In genomic region chr13:112588490-112589297, GRCh38 we compare ENCODE assay signal across 8 cellular contexts. TPM values are rescaled to one million over a fixed set of nuclear protein-coding genes. Genes with fewer than 3 reads are reported as not detected.
DNase-seq lines count a peak whose midpoint lies in the region; ATAC-seq and TF ChIP-seq lines count a peak whose summit lies in the region.

No MANE protein-coding gene starts in this region.

- H3K56ac ChIP-seq in H9 (ENCODE audit: insufficient read length, low read depth, low read length) = no peak overlapping the region

- H3K27me3 ChIP-seq in H9 (ENCODE audit: insufficient read depth, low read length) (no peaks in the 10 kb centered on the region), colonic mucosa (no peaks in the 10 kb centered on the region)

- peaks cover 16 to 19% of the 10 kb centered on the region in 2 experiments for H3K4me1 Mint-ChIP-seq in H9
- H3K4me1 Mint-ChIP-seq in natural killer cell treated with Interleukin-12 subunit alpha and Interleukin-12 subunit beta and Interleukin-15 and Interleukin-18, amount 100 ng/mL, for 72 hours (ENCODE audit: low read depth in 2 of 2) = peaks cover 26 to 33% of the 10 kb centered on the region in 2 donors

- no peaks in the 10 kb centered on the region for H3K36me3 ChIP-seq in colonic mucosa

- H3K23ac ChIP-seq in H9 (ENCODE audit: insufficient read length, low read depth, low read length) = no peak overlapping the region

- TF ChIP-seq CTCF in H9 (conservative IDR thresholded peaks at IDR 0.05) (no peak), colonic mucosa (IDR thresholded peaks at IDR 0.05) (no peak)

- no peak overlapping the region for H3K4ac ChIP-seq in H9 (ENCODE audit: low read depth, low read length)

- H2AK5ac ChIP-seq in H9 (ENCODE audit: insufficient read length, low read length) = no peak overlapping the region

- H3K18ac ChIP-seq in H9 (ENCODE audit: insufficient read length, low read depth, low read length) = no peak overlapping the region

- H3K14ac ChIP-seq in H9 (ENCODE audit: insufficient read depth, low read length) = peak overlapping the region; percentile 97; the same call in 1 of the 2 replicates

- no peak overlapping the region for H2BK120ac ChIP-seq in H9 (ENCODE audit: low read depth, low read length, poor library complexity, severe bottlenecking)

- no peaks in the 10 kb centered on the region for H4K20me1 ChIP-seq in H9 (ENCODE audit: control insufficient read depth, insufficient read depth, insufficient read length)

- peak overlapping the region; percentile 93 to 94 for H3K4me3 Mint-ChIP-seq in H9
- peak overlapping the region; percentile 99 for H3K4me3 Mint-ChIP-seq in natural killer cell treated with Interleukin-12 subunit alpha and Interleukin-12 subunit beta and Interleukin-15 and Interleukin-18, amount 100 ng/mL, for 72 hours

- intact Hi-C loops in colonic mucosa (cut with DNase I) = no loop called here

- no peaks in the 10 kb centered on the region for H3K79me1 ChIP-seq in H9 (ENCODE audit: insufficient read depth, low read depth, low read length, poor library complexity, severe bottlenecking)

- H4K8ac ChIP-seq in H9 (replicated peaks; ENCODE audit: insufficient read length, low read depth, low read length) = no peak overlapping the region

- H3K23me2 ChIP-seq in H9 (ENCODE audit: insufficient read length, low read depth, low read length, poor library complexity, severe bottlenecking) = peaks cover 13% of the 10 kb centered on the region

- H3K9me3 ChIP-seq in H9 (ENCODE audit: control insufficient read depth, low read depth, low read length) = no peaks in the 10 kb centered on the region
- no peaks in the 10 kb centered on the region for H3K9me3 ChIP-seq in colonic mucosa

- no peak overlapping the region for H3T11ph ChIP-seq in H9 (ENCODE audit: low read length)

- H2BK12ac ChIP-seq in H9 (ENCODE audit: insufficient read length, low read depth, low read length) = no peak overlapping the region

- H2BK5ac ChIP-seq in H9 (ENCODE audit: insufficient read length, low read length) = no peak overlapping the region

- peak overlapping the region; percentile 33 for H4K5ac ChIP-seq in H9 (ENCODE audit: insufficient read length, low read depth, low read length)

- ATAC-seq in natural killer cell treated with Interleukin-12 subunit alpha and Interleukin-12 subunit beta and Interleukin-15 and Interleukin-18, amount 100 ng/mL, for 72 hours = no peak
- ATAC-seq in GM21515 (IDR thresholded peaks at IDR 0.05; ENCODE audit: unreplicated experiment) = no peak
- no peak for ATAC-seq in HG03135 (IDR thresholded peaks at IDR 0.05; ENCODE audit: unreplicated experiment)

- H3K27ac Mint-ChIP-seq in H9 = peak overlapping the region in 2 of 3 experiments; percentile 52 to 61; a peak in 2 of 7 replicates
- peak overlapping the region; percentile 97 for H3K27ac Mint-ChIP-seq in natural killer cell treated with Interleukin-12 subunit alpha and Interleukin-12 subunit beta and Interleukin-15 and Interleukin-18, amount 100 ng/mL, for 72 hours

- H3K27ac ChIP-seq in H9 (ENCODE audit: insufficient read length, low read depth, low read length) (no peak overlapping the region), colonic mucosa (peak overlapping the region; percentile 99)

- peak overlapping the region; percentile 86 for H3K4me2 ChIP-seq in H9 (ENCODE audit: insufficient read depth, insufficient read length, low read length)

- no peak overlapping the region for H2AFZ ChIP-seq in H9 (ENCODE audit: low read length)

- H4K91ac ChIP-seq in H9 (ENCODE audit: insufficient read length, low read depth, low read length) = no peak overlapping the region

- H3K4me1 ChIP-seq in H9 (ENCODE audit: insufficient read depth, low read length) (no peaks in the 10 kb centered on the region), colonic mucosa (no peaks in the 10 kb centered on the region)

- peaks cover 29% of the 10 kb centered on the region for H3K27me3 Mint-ChIP-seq in H9 (ENCODE audit: low read depth)
- H3K27me3 Mint-ChIP-seq in natural killer cell treated with Interleukin-12 subunit alpha and Interleukin-12 subunit beta and Interleukin-15 and Interleukin-18, amount 100 ng/mL, for 72 hours = no peaks in the 10 kb centered on the region

- H3K36me3 Mint-ChIP-seq in H9 (ENCODE audit: insufficient read depth in 1 of 3, low read depth in 3 of 3) = peaks cover 0 to 10% (median 5%) of the 10 kb centered on the region in 3 experiments; a peak in 6 of 7 replicates
- no peaks in the 10 kb centered on the region for H3K36me3 Mint-ChIP-seq in natural killer cell treated with Interleukin-12 subunit alpha and Interleukin-12 subunit beta and Interleukin-15 and Interleukin-18, amount 100 ng/mL, for 72 hours

- H2BK20ac ChIP-seq in H9 (ENCODE audit: low read depth, low read length, poor library complexity, severe bottlenecking) = no peak overlapping the region

- H3K9ac ChIP-seq in H9 (ENCODE audit: extremely low read depth, insufficient read length, low read length) (peak overlapping the region; percentile 50), colonic mucosa (ENCODE audit: low read depth in 2 of 2, low read length in 2 of 2) (peak overlapping the region; percentile 72 to 94)

- H3K79me2 ChIP-seq in H9 (ENCODE audit: insufficient read depth, low read length) = peaks cover 3% of the 10 kb centered on the region; the same call in 1 of the 2 replicates

- H3K9me3 Mint-ChIP-seq in H9 = no peaks in the 10 kb centered on the region; a peak in 1 of 5 replicates
- H3K9me3 Mint-ChIP-seq in natural killer cell treated with Interleukin-12 subunit alpha and Interleukin-12 subunit beta and Interleukin-15 and Interleukin-18, amount 100 ng/mL, for 72 hours = no peaks in the 10 kb centered on the region

- DNase-seq in H9 (no peak), NCI-H82 (lab: John Stamatoyannopoulos, UW) (peak; percentile 42), colonic mucosa (no peak), cortex of kidney (lab: John Stamatoyannopoulos, UW) (no peak), HK-2 (ENCODE audit: unreplicated experiment) (no peak)
- no peak for DNase-seq in natural killer cell treated with Interleukin-12 subunit alpha and Interleukin-12 subunit beta and Interleukin-15 and Interleukin-18, amount 100 ng/mL, for 72 hours (ENCODE audit: low spot score)

- no CpG with 5 or more reads among the region's 33 CpGs for WGBS in H9 (ENCODE audit: extremely low coverage, insufficient read length, low lambda C conversion rate)

- peak overlapping the region; percentile 100 for H3K4me3 ChIP-seq in colonic mucosa

- H2BK15ac ChIP-seq in H9 (ENCODE audit: low read depth, low read length) = no peak overlapping the region

RNA-seq across cellular contexts. Expression of gene TUBGCP3, which starts 0.7 kb away (rescaled TPM):
- total RNA-seq in H9 (2021) (35.6 and 37.3 TPM in 2 replicates), colonic mucosa (10 to 100 TPM; 24.9 to 39.4 TPM)
- total RNA-seq in natural killer cell treated with Interleukin-12 subunit alpha and Interleukin-12 subunit beta and Interleukin-15 and Interleukin-18, amount 100 ng/mL, for 72 hours = 10 to 100 TPM; 46.7 to 86.3 TPM
